1 cellular context compared by ENCODE assay signal in the genomic region with DNA sequence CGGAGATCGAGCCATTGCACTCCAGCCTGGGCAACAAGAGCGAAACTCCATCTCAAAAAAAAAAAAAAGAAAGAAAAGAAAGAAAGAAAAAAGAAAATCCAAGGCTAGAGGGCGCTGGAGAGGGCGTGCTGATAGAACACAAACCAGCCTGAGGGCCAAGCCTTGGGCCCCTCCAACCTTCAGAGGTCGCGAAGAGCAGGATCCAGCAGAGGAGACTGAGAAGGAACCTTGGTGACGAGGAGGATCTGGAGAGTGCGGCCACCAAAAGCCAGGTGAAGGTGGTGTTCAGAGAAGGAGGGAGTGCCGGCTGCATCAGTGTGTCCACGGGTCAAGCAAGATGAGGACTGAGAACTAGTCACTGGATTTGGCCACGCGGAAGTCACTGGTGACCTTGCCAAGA.
TF ChIP-seq lines count a peak whose summit lies in the region.

No MANE protein-coding gene starts in this region.

TF ChIP-seq in K562, 482 proteins besides CTCF, POLR2A, EP300 and RAD21 (continued from another document and continues in another):
- TF ChIP-seq, protein P1, sequence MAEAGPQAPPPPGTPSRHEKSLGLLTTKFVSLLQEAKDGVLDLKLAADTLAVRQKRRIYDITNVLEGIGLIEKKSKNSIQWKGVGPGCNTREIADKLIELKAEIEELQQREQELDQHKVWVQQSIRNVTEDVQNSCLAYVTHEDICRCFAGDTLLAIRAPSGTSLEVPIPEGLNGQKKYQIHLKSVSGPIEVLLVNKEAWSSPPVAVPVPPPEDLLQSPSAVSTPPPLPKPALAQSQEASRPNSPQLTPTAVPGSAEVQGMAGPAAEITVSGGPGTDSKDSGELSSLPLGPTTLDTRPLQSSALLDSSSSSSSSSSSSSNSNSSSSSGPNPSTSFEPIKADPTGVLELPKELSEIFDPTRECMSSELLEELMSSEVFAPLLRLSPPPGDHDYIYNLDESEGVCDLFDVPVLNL (CRISPR knock-in tag; IDR thresholded peaks at IDR 0.05; ENCODE audit: low read depth), result no peak
- TF ChIP-seq NCOA4 (IDR thresholded peaks at IDR 0.05; ENCODE audit: partially characterized antibody) (no peak), TCF3 (CRISPR knock-in tag; IDR thresholded peaks at IDR 0.05) (no peak), TRIM24 (IDR thresholded peaks at IDR 0.05) (peak in 1 of 2 experiments; percentile 38; a peak in 1 of 4 replicates), BRD9 (IDR thresholded peaks at IDR 0.05; ENCODE audit: low read depth, partially characterized antibody) (peak; percentile 44), HNRNPLL (IDR thresholded peaks at IDR 0.05; ENCODE audit: low read depth, low read length, poor library complexity, severe bottlenecking) (no peak), HDAC1 (IDR thresholded peaks at IDR 0.05) (0 out of 4 replicates have a peak, but pooled peaks of 1 of the 2 experiments have one; percentile 10), CSDE1 (IDR thresholded peaks at IDR 0.05) (no peak), ELF4 (CRISPR knock-in tag; IDR thresholded peaks at IDR 0.05) (no peak), LCOR (CRISPR knock-in tag; IDR thresholded peaks at IDR 0.05) (no peak), ZBTB17 (CRISPR knock-in tag; IDR thresholded peaks at IDR 0.05) (no peak), BCL6 (CRISPR knock-in tag; IDR thresholded peaks at IDR 0.05) (no peak), MTF1 (CRISPR knock-in tag; IDR thresholded peaks at IDR 0.05; ENCODE audit: borderline replicate concordance) (no peak), ZNF384 (IDR thresholded peaks at IDR 0.05; ENCODE audit: low read depth, low read length) (peak; percentile 91), HNRNPUL1 (IDR thresholded peaks at IDR 0.05; ENCODE audit: low read length) (no peak), STAG1 (CRISPR knock-in tag; IDR thresholded peaks at IDR 0.05; ENCODE audit: borderline replicate concordance) (no peak), ZNF431 (CRISPR knock-in tag; IDR thresholded peaks at IDR 0.05) (no peak), ARHGAP35 (IDR thresholded peaks at IDR 0.05; ENCODE audit: partially characterized antibody) (no peak), NBN (IDR thresholded peaks at IDR 0.05; ENCODE audit: low read depth) (peak; percentile 53; the same call in 1 of the 2 replicates), ZNF316 (IDR thresholded peaks at IDR 0.05) (peak; percentile 71), SMARCB1 (IDR thresholded peaks at IDR 0.05; ENCODE audit: insufficient read length, low read depth) (no peak), L3MBTL2 (IDR thresholded peaks at IDR 0.05) (peak; percentile 32; the same call in 1 of the 2 replicates), TGIF2 (CRISPR knock-in tag; IDR thresholded peaks at IDR 0.05) (no peak), CTBP1 (IDR thresholded peaks at IDR 0.05; ENCODE audit: borderline replicate concordance) (no peak), TAF15 (IDR thresholded peaks at IDR 0.05; ENCODE audit: low read depth, low read length) (no peak), ADNP (tag; IDR thresholded peaks at IDR 0.05) (no peak), ZNF444 (CRISPR knock-in tag; IDR thresholded peaks at IDR 0.05) (no peak), HCFC1 (IDR thresholded peaks at IDR 0.05; ENCODE audit: low read depth, low read length) (no peak), MCM2 (IDR thresholded peaks at IDR 0.05; ENCODE audit: low read depth) (no peak), RFX7 (CRISPR knock-in tag; IDR thresholded peaks at IDR 0.05) (no peak), ZNF311 (CRISPR knock-in tag; IDR thresholded peaks at IDR 0.05) (no peak), KDM2B (CRISPR knock-in tag; IDR thresholded peaks at IDR 0.05) (no peak), ZNF174 (CRISPR knock-in tag; IDR thresholded peaks at IDR 0.05) (no peak), ZNF124 (CRISPR knock-in tag; IDR thresholded peaks at IDR 0.05) (no peak), FOXK1 (CRISPR knock-in tag; IDR thresholded peaks at IDR 0.05; ENCODE audit: borderline replicate concordance) (no peak), NR2C2 (CRISPR knock-in tag; IDR thresholded peaks at IDR 0.05) (no peak), NR2C2 (tag; IDR thresholded peaks at IDR 0.05) (no peak), POLR3G (IDR thresholded peaks at IDR 0.05; ENCODE audit: extremely low read depth, insufficient read length, insufficient replicate concordance) (no peak), BRD4 (IDR thresholded peaks at IDR 0.05) (no peak), SAFB (IDR thresholded peaks at IDR 0.05; ENCODE audit: borderline replicate concordance, low read depth, low read length) (no peak), XRCC4 (IDR thresholded peaks at IDR 0.05; ENCODE audit: extremely low read depth, insufficient read depth, insufficient read length) (no peak), MCM7 (IDR thresholded peaks at IDR 0.05) (no peak), ZNF12 (CRISPR knock-in tag; IDR thresholded peaks at IDR 0.05) (no peak), SMARCA4 (IDR thresholded peaks at IDR 0.05) (peak; percentile 21; the same call in 1 of the 2 replicates), PYGO2 (tag; IDR thresholded peaks at IDR 0.05) (no peak), GTF2F1 (IDR thresholded peaks at IDR 0.05; ENCODE audit: low read depth, low read length) (no peak)
- TF ChIP-seq, protein P2, sequence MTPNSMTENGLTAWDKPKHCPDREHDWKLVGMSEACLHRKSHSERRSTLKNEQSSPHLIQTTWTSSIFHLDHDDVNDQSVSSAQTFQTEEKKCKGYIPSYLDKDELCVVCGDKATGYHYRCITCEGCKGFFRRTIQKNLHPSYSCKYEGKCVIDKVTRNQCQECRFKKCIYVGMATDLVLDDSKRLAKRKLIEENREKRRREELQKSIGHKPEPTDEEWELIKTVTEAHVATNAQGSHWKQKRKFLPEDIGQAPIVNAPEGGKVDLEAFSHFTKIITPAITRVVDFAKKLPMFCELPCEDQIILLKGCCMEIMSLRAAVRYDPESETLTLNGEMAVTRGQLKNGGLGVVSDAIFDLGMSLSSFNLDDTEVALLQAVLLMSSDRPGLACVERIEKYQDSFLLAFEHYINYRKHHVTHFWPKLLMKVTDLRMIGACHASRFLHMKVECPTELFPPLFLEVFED (CRISPR knock-in tag; conservative IDR thresholded peaks at IDR 0.05), result no peak
- TF ChIP-seq, protein P3, sequence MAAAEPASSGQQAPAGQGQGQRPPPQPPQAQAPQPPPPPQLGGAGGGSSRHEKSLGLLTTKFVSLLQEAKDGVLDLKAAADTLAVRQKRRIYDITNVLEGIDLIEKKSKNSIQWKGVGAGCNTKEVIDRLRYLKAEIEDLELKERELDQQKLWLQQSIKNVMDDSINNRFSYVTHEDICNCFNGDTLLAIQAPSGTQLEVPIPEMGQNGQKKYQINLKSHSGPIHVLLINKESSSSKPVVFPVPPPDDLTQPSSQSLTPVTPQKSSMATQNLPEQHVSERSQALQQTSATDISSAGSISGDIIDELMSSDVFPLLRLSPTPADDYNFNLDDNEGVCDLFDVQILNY (CRISPR knock-in tag; IDR thresholded peaks at IDR 0.05), result no peak
- TF ChIP-seq, protein P4, sequence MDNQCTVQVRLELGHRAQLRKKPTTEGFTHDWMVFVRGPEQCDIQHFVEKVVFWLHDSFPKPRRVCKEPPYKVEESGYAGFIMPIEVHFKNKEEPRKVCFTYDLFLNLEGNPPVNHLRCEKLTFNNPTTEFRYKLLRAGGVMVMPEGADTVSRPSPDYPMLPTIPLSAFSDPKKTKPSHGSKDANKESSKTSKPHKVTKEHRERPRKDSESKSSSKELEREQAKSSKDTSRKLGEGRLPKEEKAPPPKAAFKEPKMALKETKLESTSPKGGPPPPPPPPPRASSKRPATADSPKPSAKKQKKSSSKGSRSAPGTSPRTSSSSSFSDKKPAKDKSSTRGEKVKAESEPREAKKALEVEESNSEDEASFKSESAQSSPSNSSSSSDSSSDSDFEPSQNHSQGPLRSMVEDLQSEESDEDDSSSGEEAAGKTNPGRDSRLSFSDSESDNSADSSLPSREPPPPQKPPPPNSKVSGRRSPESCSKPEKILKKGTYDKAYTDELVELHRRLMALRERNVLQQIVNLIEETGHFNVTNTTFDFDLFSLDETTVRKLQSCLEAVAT (IDR thresholded peaks at IDR 0.05), result no peak
- TF ChIP-seq, protein P5, sequence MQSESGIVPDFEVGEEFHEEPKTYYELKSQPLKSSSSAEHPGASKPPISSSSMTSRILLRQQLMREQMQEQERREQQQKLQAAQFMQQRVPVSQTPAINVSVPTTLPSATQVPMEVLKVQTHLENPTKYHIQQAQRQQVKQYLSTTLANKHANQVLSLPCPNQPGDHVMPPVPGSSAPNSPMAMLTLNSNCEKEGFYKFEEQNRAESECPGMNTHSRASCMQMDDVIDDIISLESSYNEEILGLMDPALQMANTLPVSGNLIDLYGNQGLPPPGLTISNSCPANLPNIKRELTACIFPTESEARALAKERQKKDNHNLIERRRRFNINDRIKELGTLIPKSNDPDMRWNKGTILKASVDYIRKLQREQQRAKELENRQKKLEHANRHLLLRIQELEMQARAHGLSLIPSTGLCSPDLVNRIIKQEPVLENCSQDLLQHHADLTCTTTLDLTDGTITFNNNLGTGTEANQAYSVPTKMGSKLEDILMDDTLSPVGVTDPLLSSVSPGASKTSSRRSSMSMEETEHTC (IDR thresholded peaks at IDR 0.05), result no peak
- TF ChIP-seq, protein P6, sequence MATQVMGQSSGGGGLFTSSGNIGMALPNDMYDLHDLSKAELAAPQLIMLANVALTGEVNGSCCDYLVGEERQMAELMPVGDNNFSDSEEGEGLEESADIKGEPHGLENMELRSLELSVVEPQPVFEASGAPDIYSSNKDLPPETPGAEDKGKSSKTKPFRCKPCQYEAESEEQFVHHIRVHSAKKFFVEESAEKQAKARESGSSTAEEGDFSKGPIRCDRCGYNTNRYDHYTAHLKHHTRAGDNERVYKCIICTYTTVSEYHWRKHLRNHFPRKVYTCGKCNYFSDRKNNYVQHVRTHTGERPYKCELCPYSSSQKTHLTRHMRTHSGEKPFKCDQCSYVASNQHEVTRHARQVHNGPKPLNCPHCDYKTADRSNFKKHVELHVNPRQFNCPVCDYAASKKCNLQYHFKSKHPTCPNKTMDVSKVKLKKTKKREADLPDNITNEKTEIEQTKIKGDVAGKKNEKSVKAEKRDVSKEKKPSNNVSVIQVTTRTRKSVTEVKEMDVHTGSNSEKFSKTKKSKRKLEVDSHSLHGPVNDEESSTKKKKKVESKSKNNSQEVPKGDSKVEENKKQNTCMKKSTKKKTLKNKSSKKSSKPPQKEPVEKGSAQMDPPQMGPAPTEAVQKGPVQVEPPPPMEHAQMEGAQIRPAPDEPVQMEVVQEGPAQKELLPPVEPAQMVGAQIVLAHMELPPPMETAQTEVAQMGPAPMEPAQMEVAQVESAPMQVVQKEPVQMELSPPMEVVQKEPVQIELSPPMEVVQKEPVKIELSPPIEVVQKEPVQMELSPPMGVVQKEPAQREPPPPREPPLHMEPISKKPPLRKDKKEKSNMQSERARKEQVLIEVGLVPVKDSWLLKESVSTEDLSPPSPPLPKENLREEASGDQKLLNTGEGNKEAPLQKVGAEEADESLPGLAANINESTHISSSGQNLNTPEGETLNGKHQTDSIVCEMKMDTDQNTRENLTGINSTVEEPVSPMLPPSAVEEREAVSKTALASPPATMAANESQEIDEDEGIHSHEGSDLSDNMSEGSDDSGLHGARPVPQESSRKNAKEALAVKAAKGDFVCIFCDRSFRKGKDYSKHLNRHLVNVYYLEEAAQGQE (CRISPR knock-in tag; IDR thresholded peaks at IDR 0.05; ENCODE audit: low read depth), result no peak
- TF ChIP-seq, protein P7, sequence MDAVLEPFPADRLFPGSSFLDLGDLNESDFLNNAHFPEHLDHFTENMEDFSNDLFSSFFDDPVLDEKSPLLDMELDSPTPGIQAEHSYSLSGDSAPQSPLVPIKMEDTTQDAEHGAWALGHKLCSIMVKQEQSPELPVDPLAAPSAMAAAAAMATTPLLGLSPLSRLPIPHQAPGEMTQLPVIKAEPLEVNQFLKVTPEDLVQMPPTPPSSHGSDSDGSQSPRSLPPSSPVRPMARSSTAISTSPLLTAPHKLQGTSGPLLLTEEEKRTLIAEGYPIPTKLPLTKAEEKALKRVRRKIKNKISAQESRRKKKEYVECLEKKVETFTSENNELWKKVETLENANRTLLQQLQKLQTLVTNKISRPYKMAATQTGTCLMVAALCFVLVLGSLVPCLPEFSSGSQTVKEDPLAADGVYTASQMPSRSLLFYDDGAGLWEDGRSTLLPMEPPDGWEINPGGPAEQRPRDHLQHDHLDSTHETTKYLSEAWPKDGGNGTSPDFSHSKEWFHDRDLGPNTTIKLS (IDR thresholded peaks at IDR 0.05; ENCODE audit: borderline replicate concordance, low read depth), result no peak
- TF ChIP-seq, protein P8, sequence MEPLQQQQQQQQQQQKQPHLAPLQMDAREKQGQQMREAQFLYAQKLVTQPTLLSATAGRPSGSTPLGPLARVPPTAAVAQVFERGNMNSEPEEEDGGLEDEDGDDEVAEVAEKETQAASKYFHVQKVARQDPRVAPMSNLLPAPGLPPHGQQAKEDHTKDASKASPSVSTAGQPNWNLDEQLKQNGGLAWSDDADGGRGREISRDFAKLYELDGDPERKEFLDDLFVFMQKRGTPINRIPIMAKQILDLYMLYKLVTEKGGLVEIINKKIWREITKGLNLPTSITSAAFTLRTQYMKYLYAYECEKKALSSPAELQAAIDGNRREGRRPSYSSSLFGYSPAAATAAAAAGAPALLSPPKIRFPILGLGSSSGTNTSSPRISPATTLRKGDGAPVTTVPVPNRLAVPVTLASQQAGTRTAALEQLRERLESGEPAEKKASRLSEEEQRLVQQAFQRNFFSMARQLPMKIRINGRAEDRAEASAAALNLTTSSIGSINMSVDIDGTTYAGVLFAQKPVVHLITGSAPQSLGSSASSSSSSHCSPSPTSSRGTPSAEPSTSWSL (CRISPR knock-in tag; IDR thresholded peaks at IDR 0.05; ENCODE audit: borderline replicate concordance), result no peak
- TF ChIP-seq, protein P9, sequence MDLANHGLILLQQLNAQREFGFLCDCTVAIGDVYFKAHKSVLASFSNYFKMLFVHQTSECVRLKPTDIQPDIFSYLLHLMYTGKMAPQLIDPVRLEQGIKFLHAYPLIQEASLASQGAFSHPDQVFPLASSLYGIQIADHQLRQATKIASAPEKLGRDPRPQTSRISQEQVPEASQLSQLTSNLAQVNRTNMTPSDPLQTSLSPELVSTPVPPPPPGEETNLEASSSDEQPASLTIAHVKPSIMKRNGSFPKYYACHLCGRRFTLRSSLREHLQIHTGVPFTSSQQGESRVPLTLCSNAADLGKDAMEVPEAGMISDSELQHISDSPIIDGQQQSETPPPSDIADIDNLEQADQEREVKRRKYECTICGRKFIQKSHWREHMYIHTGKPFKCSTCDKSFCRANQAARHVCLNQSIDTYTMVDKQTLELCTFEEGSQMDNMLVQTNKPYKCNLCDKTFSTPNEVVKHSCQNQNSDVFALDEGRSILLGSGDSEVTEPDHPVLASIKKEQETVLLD (IDR thresholded peaks at IDR 0.05), result 0 out of 2 replicates have a peak, but pooled peaks have one; percentile 28
